In genomic region chrX:5233830-5234229, GRCh38 we compare ENCODE assay signal across 32 cellular contexts.
"Had no signal": no experiment of that assay in that cellular context is flagged by ENCODE, and none has a peak within 500 bp of the region (broad histone marks: within the 10 kb centered on the region; RNA-seq: fewer than 3 reads in every experiment).

No MANE protein-coding gene starts in this region.

- H3K4me2 ChIP-seq: PC-9 had no signal

- H3K36me3 ChIP-seq: SJCRH30 had no signal

- ATAC-seq: Panc1, Right ventricle myocardium inferior, SK-N-SH treated with all-trans-retinoic acid at 6 μM for 48 hours, T-cell had no signal

- H2AFZ ChIP-seq: PC-9 had no signal

- H3K4me1 ChIP-seq: SJCRH30 had no signal

- H3K4me3 ChIP-seq: PC-9, SJCRH30, SK-N-MC had no signal

- H3K27ac ChIP-seq: PC-9, RWPE1, SJCRH30, SK-N-MC had no signal

- FAIRE-seq: RCC 7860 had no signal

- DNase-seq: NCI-H1048, NCI-H1092 treated with DMSO at 0.1 percent for 48 hours, NCI-H1105 treated with DMSO at 0.1 percent for 48 hours, NCI-H1417, NCI-H1436, NCI-H146, NCI-H1694, NCI-H187, NCI-H1930, NCI-H2029 treated with DMSO at 0.1 percent for 48 hours, NCI-H2081 treated with DMSO at 0.1 percent for 48 hours, NCI-H2107, NCI-H2171, NCI-H226, NCI-H446 treated with DMSO at 0.1 percent for 48 hours, NCI-H510A, NCI-H524, NCI-H526, NCI-H69, NCI-H748 treated with DMSO at 0.1 percent for 48 hours, NCI-H82, PC-9, SHP77, SIG-M5, SJCRH30, T-cell had no signal

- H3K9me3 ChIP-seq: SJCRH30 had no signal

- H3K27me3 ChIP-seq: SJCRH30 had no signal
